21 cellular contexts compared by ENCODE assay signal in genomic region chr12:71456990-71457389, GRCh38. TPM values are rescaled to one million over a fixed set of nuclear protein-coding genes. Genes with fewer than 3 reads are reported as not detected.
A peak's percentile ranks its signal among the peaks of the same experiment; 100 is the strongest.
DNase-seq lines count a peak whose midpoint lies in the region; ATAC-seq, FAIRE-seq and TF ChIP-seq lines count a peak whose summit lies in the region.
"Had no signal": no experiment of that assay in that cellular context is flagged by ENCODE, and none has a peak within 500 bp of the region (broad histone marks: within the 10 kb centered on the region; RNA-seq: fewer than 3 reads in every experiment).

No MANE protein-coding gene starts in this region.

- H3K79me2 ChIP-seq in HepG2 (ENCODE audit: insufficient read depth, low read length), result peaks cover 56% of the 10 kb centered on the region
- H3K79me2 ChIP-seq in mesendoderm (ENCODE audit: control insufficient read depth, insufficient read depth, low read length), result no peaks in the 10 kb centered on the region

- in situ Hi-C loops in HepG2 (cut with HindIII; ENCODE audit: extremely low pct_ligation_motif_present, low pct_unique_long_range_greater_than_20kb), result no loop called here

- no peak overlapping the region for H2BK5ac ChIP-seq in mesendoderm (ENCODE audit: low read length)

- CTCF ChIA-PET in HepG2 (lab: Yijun Ruan, JAX; ENCODE audit: low intra/inter-chr PET ratio, low total read pairs), result no interaction called here

- no peak overlapping the region for H3K9ac ChIP-seq in HepG2 (ENCODE audit: insufficient read depth, low read depth, low read length)
- H3K9ac ChIP-seq in mesendoderm (ENCODE audit: low read length), result no peak overlapping the region

- peaks cover 14 to 25% of the 10 kb centered on the region in 2 experiments for H3K36me3 ChIP-seq in HepG2 (replicated peaks in 1 of 2; ENCODE audit: control insufficient read depth in 1 of 2, insufficient read depth in 2 of 2, low read length in 2 of 2)
- no peaks in the 10 kb centered on the region for H3K36me3 ChIP-seq in right lobe of liver
- H3K36me3 ChIP-seq in mesendoderm (ENCODE audit: control insufficient read depth, insufficient read depth, low read length), result no peaks in the 10 kb centered on the region

- intact Hi-C loops in HepG2 (cut with micrococcal nuclease; ENCODE audit: unreplicated experiment) (no loop called here), right lobe of liver (cut with DNase I) (no loop called here)

- H3K4me1 ChIP-seq in HepG2 (ENCODE audit: insufficient read depth, low read length) (peaks cover 51% of the 10 kb centered on the region), right lobe of liver (no peaks in the 10 kb centered on the region), mesendoderm (ENCODE audit: control insufficient read depth, low read depth, low read length) (peaks cover 16% of the 10 kb centered on the region)

- no peaks in the 10 kb centered on the region; the same call in 1 of the 2 replicates for H4K20me1 ChIP-seq in HepG2 (ENCODE audit: insufficient read depth, low read length)

- H4K8ac ChIP-seq in mesendoderm (ENCODE audit: low read depth, low read length), result no peak overlapping the region

- TF ChIP-seq EP300 in HepG2 (IDR thresholded peaks at IDR 0.05; ENCODE audit: low read depth in 2 of 2, low read length in 2 of 2), result no peak
- TF ChIP-seq EP300 in HepG2 (CRISPR knock-in tag; IDR thresholded peaks at IDR 0.05; ENCODE audit: borderline replicate concordance), result no peak

- no peaks in the 10 kb centered on the region for H3K36me3 Mint-ChIP-seq in type B pancreatic cell

- DNase-seq in HepG2 (ENCODE audit: low spot score) (no peak), right lobe of liver (no peak), mesendoderm (no peak), pons (ENCODE audit: low spot score) (peak; percentile 66), GF-D8 (lab: John Stamatoyannopoulos, UW) (no peak), NCI-H82 (lab: John Stamatoyannopoulos, UW) (no peak), type B pancreatic cell (ENCODE audit: extremely low spot score, unreplicated experiment) (no peak)
- DNase-seq: BE2C; Caco-2; CD4-positive, alpha-beta T cell; H9; IMR-90; NCI-H1048; NCI-H446 treated with DMSO at 0.1 percent for 48 hours had no signal

- H3K79me1 ChIP-seq in mesendoderm (ENCODE audit: low read length), result no peaks in the 10 kb centered on the region

- TF ChIP-seq POLR2A in HepG2 (IDR thresholded peaks at IDR 0.05; ENCODE audit: insufficient read depth in 1 of 2, low read depth in 2 of 2, low read length in 2 of 2) (no peak), right lobe of liver (IDR thresholded peaks at IDR 0.05) (no peak)

- H3K4me3 ChIP-seq in HepG2 (replicated peaks in 1 of 3; ENCODE audit: insufficient read depth in 1 of 3, low read depth in 2 of 3, low read length in 3 of 3) (no peak overlapping the region), right lobe of liver (no peak overlapping the region), mesendoderm (ENCODE audit: low read length) (no peak overlapping the region)
- H3K4me3 ChIP-seq: GM12878 had no signal

- WGBS in HepG2 (ENCODE audit: low lambda C conversion rate), result 98% methylated on average over 4 of the region's 4 CpGs
- WGBS in right lobe of liver (ENCODE audit: insufficient coverage, low coverage, low lambda C conversion rate, missing lambda C conversion rate), result 69% methylated on average over 4 of the region's 4 CpGs
- no CpG with 5 or more reads among the region's 4 CpGs for WGBS in mesendoderm (ENCODE audit: extremely low coverage, insufficient coverage, low lambda C conversion rate)

- H3K23ac ChIP-seq in mesendoderm (ENCODE audit: low read length), result no peak overlapping the region

- no peaks in the 10 kb centered on the region for H3K4me1 Mint-ChIP-seq in type B pancreatic cell (ENCODE audit: unreplicated experiment)

- peaks cover 32% of the 10 kb centered on the region for H3K27me3 Mint-ChIP-seq in type B pancreatic cell

- no peak overlapping the region for H3K27ac Mint-ChIP-seq in type B pancreatic cell
- H3K27ac Mint-ChIP-seq: CD4-positive, alpha-beta T cell had no signal

- no peak for FAIRE-seq in HepG2 (lab: Jason Lieb, UNC)
- FAIRE-seq: A204.1, GM12878, GM19239 had no signal

- H2BK15ac ChIP-seq in mesendoderm (replicated peaks; ENCODE audit: low read depth), result peak overlapping the region; percentile 85

- ATAC-seq in HepG2, result no peak
- no peak for ATAC-seq in right lobe of liver
- ATAC-seq: GM12878 had no signal

- H3K9me3 ChIP-seq in HepG2 (ENCODE audit: low read length) (no peaks in the 10 kb centered on the region), right lobe of liver (no peaks in the 10 kb centered on the region)
- H3K9me3 ChIP-seq: BE2C, Caco-2 had no signal

- BruUV-seq in HepG2 (replicated peaks; lab: Mats Ljungman, UMichigan), result no TSS peak

- no peak overlapping the region for H2BK120ac ChIP-seq in mesendoderm (ENCODE audit: low read depth, low read length)

- TF ChIP-seq CTCF in HepG2 (CRISPR knock-in tag; IDR thresholded peaks at IDR 0.05) (no peak), right lobe of liver (IDR thresholded peaks at IDR 0.05) (no peak), type B pancreatic cell (conservative IDR thresholded peaks at IDR 0.05) (no peak)

- no peak overlapping the region for H3K4me3 Mint-ChIP-seq in type B pancreatic cell
- H3K4me3 Mint-ChIP-seq: CD4-positive, alpha-beta T cell; H9 had no signal

- H2AFZ ChIP-seq in HepG2 (ENCODE audit: low read length), result no peak overlapping the region

- H2AK5ac ChIP-seq in mesendoderm (ENCODE audit: low read length), result no peak overlapping the region

- no peak overlapping the region for H3K56ac ChIP-seq in mesendoderm (ENCODE audit: low read length)

- H3K18ac ChIP-seq in mesendoderm (ENCODE audit: low read length), result peak overlapping the region; percentile 60

- H3K27me3 ChIP-seq in HepG2 (ENCODE audit: control insufficient read depth in 1 of 2, insufficient read depth in 2 of 2, low read length in 2 of 2) (no peaks in the 10 kb centered on the region), right lobe of liver (no peaks in the 10 kb centered on the region), mesendoderm (ENCODE audit: insufficient read depth, low read length, poor library complexity) (no peaks in the 10 kb centered on the region)
- H3K27me3 ChIP-seq: BE2C had no signal

- peak overlapping the region; percentile 36 for H3K4ac ChIP-seq in mesendoderm (ENCODE audit: low read depth, low read length)

- H3K27ac ChIP-seq in HepG2 (ENCODE audit: extremely low read length, insufficient read depth, low read length) (no peak overlapping the region), right lobe of liver (no peak overlapping the region), mesendoderm (ENCODE audit: low read depth, low read length) (no peak overlapping the region)
- H3K27ac ChIP-seq: HL-60 had no signal

- POLR2A ChIA-PET in HepG2 (lab: Yijun Ruan, JAX), result interaction anchor here (1.2 to 1.9 kb wide), 4 partner anchors 11 to 18 kb away, joined by 3 to 7 read pairs (median 6); no protein-coding TSS in a partner anchor

- TF ChIP-seq RAD21 in HepG2 (CRISPR knock-in tag; IDR thresholded peaks at IDR 0.05), result no peak

- H3K9me3 Mint-ChIP-seq in type B pancreatic cell, result no peaks in the 10 kb centered on the region
- H3K9me3 Mint-ChIP-seq: CD4-positive, alpha-beta T cell; H9 had no signal

- no peak overlapping the region for H3K4me2 ChIP-seq in HepG2 (ENCODE audit: low read depth, low read length)
- H3K4me2 ChIP-seq in mesendoderm (ENCODE audit: low read length), result no peak overlapping the region

- no peak overlapping the region for H4K5ac ChIP-seq in mesendoderm (ENCODE audit: low read length)

TF ChIP-seq in HepG2, 621 proteins besides CTCF, POLR2A, EP300 and RAD21:
- no peak for TF ChIP-seq ATF1 (CRISPR knock-in tag; IDR thresholded peaks at IDR 0.05)
- peak; percentile 55 for TF ChIP-seq RBM22 (optimal IDR thresholded peaks at IDR 0.05; ENCODE audit: low read length)
- no peak for TF ChIP-seq ZNF468 (CRISPR knock-in tag; IDR thresholded peaks at IDR 0.05)

RNA-seq across cellular contexts. Expression of gene LGR5, which starts 17.4 kb away (rescaled TPM):
- total RNA-seq in HepG2 (2016; rRNA removed; fragmentation: Illumina TruSeq; extraction: Trizol) (20.6 and 37.0 TPM in 2 replicates), right lobe of liver (under 1 TPM; 0.11 to 0.31 (median 0.17) TPM), type B pancreatic cell (ENCODE audit: low replicate concordance) (1.4 and 7.9 TPM in 2 replicates)
- 2.2 and 2.3 TPM in 2 replicates for total RNA-seq in HepG2 (2016; cell fraction: cytosol; rRNA removed; fragmentation: Illumina TruSeq; extraction: Trizol; ENCODE audit: low read depth)
- total RNA-seq in HepG2 (2016; cell fraction: insoluble cytoplasmic fraction; rRNA removed; fragmentation: Illumina TruSeq; extraction: Trizol), result 17.4 and 40.7 TPM in 2 replicates
- 8.7 and 9.5 TPM in 2 replicates for total RNA-seq in HepG2 (2016; cell fraction: membrane; rRNA removed; fragmentation: Illumina TruSeq; extraction: Trizol)
- 67.0 and 93.5 TPM in 2 replicates for total RNA-seq in HepG2 (2016; cell fraction: nucleus; rRNA removed; fragmentation: Illumina TruSeq; extraction: Trizol)
- polyA plus RNA-seq in HepG2 (2011; rRNA removed), result 69.5 and 121 TPM in 2 replicates
- 39.4 and 44.0 TPM in 2 replicates for polyA plus RNA-seq in HepG2 (2011; cell fraction: cytosol; rRNA removed)
- 186 and 299 TPM in 2 replicates for polyA plus RNA-seq in HepG2 (2011; cell fraction: nucleus; rRNA removed)
- 37.0 and 44.1 TPM in 2 replicates for polyA plus RNA-seq in HepG2 (2012)
- 1.5 and 1.6 TPM in 2 replicates for polyA plus RNA-seq in HepG2 (2016; cell fraction: cytosol; fragmentation: Illumina TruSeq; extraction: Trizol; ENCODE audit: low read depth)
- 20.0 and 21.6 TPM in 2 replicates for polyA plus RNA-seq in HepG2 (2016; cell fraction: insoluble cytoplasmic fraction; fragmentation: Illumina TruSeq; extraction: Trizol; ENCODE audit: low read depth)
- polyA plus RNA-seq in HepG2 (2016; cell fraction: membrane; fragmentation: Illumina TruSeq; extraction: Trizol; ENCODE audit: low read depth), result 4.0 TPM in 2 replicates
- 183 and 193 TPM in 2 replicates for polyA plus RNA-seq in HepG2 (2016; cell fraction: nucleus; fragmentation: Illumina TruSeq; extraction: Trizol; ENCODE audit: insufficient read depth, low read depth)
- 0.07 and 94.1 TPM in 2 replicates for polyA minus RNA-seq in HepG2 (2011; rRNA and poly(A)+ RNA removed; ENCODE audit: low replicate concordance)
- 30.0 and 45.1 TPM in 2 replicates for polyA minus RNA-seq in HepG2 (2011; cell fraction: cytosol; rRNA and poly(A)+ RNA removed)
- 81.4 and 117 TPM in 2 replicates for polyA minus RNA-seq in HepG2 (2011; cell fraction: nucleus; rRNA and poly(A)+ RNA removed)
- 0.53 TPM for polyA plus RNA-seq in mesendoderm (2013, experiment 1 of 2)
- polyA plus RNA-seq in mesendoderm (2013, experiment 2 of 2), result 0.64 TPM
- total RNA-seq: CD4-positive, alpha-beta T cell; Daoy; GM12878; HT1080; IMR-90; MCF 10A had no signal
- polyA plus RNA-seq: IMR-90 had no signal
